In genomic region chr2:240648155-240648649, GRCh38 we compare ENCODE assay signal across 22 cellular contexts. TPM values are rescaled to one million over a fixed set of nuclear protein-coding genes. Genes with fewer than 3 reads are reported as not detected.
"Had no signal": no experiment of that assay in that cellular context is flagged by ENCODE, and none has a peak within 500 bp of the region (broad histone marks: within the 10 kb centered on the region; RNA-seq: fewer than 3 reads in every experiment).

No MANE protein-coding gene starts in this region.

- H3K4me3 ChIP-seq: gastrocnemius medialis, heart left ventricle, lung, pancreas, skin epidermis, suprapubic skin had no signal

- H3K4me1 Mint-ChIP-seq: mesothelial cell of epicardium had no signal

- H3K9me3 Mint-ChIP-seq: mesothelial cell of epicardium had no signal

- H3K36me3 Mint-ChIP-seq: mesothelial cell of epicardium had no signal

- H3K36me3 ChIP-seq: gastrocnemius medialis, heart left ventricle, pancreas, suprapubic skin had no signal

- H3K4me3 Mint-ChIP-seq: dendritic cell treated with granulocyte-macrophage colony-stimulating factor and Interleukin-4, amounts not matched to agents 40 ng/mL and 50 ng/mL, for 4 days; mesothelial cell of epicardium had no signal

- ATAC-seq: gastrocnemius medialis, heart left ventricle, left colon, pancreas, SK-N-SH treated with all-trans-retinoic acid at 6 μM for 48 hours had no signal

- H3K27me3 ChIP-seq: pancreas had no signal

- H3K27ac ChIP-seq: epithelial cell of prostate, gastrocnemius medialis, heart left ventricle, pancreas, skin epidermis, suprapubic skin, VCaP had no signal

- H3K4me1 ChIP-seq: gastrocnemius medialis, heart left ventricle, pancreas, suprapubic skin had no signal

- DNase-seq: activated CD8-positive, alpha-beta memory T cell treated with anti-CD3 and anti-CD28 coated beads, Interleukin-2, amount 50 U/mL, for 4 hours; cerebellar nuclear complex; gastrocnemius medialis; left colon; pancreas; stimulated activated CD4-positive, alpha-beta T cell treated with anti-CD3 and anti-CD28 coated beads, Interleukin-15, amount 100 ng/mL, for 24 hours; stimulated activated CD4-positive, alpha-beta T cell treated with anti-CD3 and anti-CD28 coated beads, Interleukin-4, amount 100 ng/mL, for 24 hours; stimulated activated naive CD4-positive, alpha-beta T cell treated with Interleukin-2 at 50 U/mL for 16 hours; T-helper 1 cell; T1000; trophoblast cell had no signal

- H3K9me3 ChIP-seq: gastrocnemius medialis, heart left ventricle, pancreas, suprapubic skin had no signal

- H3K27ac Mint-ChIP-seq: dendritic cell treated with granulocyte-macrophage colony-stimulating factor and Interleukin-4, amounts not matched to agents 40 ng/mL and 50 ng/mL, for 4 days; mesothelial cell of epicardium had no signal

RNA-seq across cellular contexts. Expression of gene AQP12B, which starts 34.5 kb away (rescaled TPM):
- total RNA-seq: aorta, gastrocnemius medialis, heart left ventricle, mesothelial cell of epicardium, suprapubic skin had no signal
- polyA plus RNA-seq: heart left ventricle, lung, neural cell had no signal

RNA-seq across cellular contexts. Expression of gene AQP12A, which starts 43.5 kb away (rescaled TPM):
- total RNA-seq: aorta, gastrocnemius medialis, heart left ventricle, lung, mesothelial cell of epicardium, suprapubic skin had no signal
- polyA plus RNA-seq: heart left ventricle, lung, neural cell had no signal
